In the genomic region with DNA sequence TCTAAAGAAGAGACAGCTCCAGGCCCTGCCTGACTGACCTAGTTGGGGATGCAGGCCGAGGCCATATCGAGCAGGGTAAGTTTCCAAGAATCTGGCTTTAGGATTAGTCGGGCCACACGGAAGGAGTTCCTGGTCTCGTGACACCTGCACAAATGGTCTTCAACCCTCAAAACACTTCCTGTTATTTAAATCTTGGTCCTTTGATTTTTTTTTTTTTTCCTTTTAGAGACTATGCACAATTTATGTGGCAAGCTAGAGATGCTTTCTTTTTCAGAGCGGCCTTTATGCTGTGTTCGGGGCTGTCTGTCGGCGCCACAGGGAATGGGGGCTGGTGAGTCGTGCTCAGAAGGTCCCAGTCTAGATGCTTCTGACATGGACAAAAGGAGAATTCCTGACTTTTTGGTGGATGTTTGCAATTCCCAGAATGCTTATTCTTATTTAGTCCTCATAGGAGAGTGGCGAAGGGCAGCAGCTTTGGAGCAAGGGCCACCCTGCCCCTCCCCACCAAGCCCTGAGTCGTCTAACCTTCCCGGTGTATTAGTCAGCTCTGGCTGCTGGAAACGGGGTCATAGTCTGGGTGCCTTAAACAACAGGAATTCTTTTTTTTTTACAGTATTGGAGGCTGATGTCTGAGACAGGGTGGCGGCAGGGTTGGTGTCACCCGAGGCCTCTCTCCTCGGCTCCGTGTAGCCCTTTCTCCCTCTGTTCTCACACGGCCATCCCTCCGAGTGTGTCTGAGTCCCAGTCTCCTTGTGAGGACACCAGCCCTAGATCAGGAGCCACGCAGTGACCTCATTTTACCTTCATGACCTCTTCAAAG, we compare ENCODE assay signal across 9 cellular contexts. TPM values are rescaled to one million over a fixed set of nuclear protein-coding genes. Genes with fewer than 3 reads are reported as not detected.
DNase-seq lines count a peak whose midpoint lies in the region; ATAC-seq, FAIRE-seq and TF ChIP-seq lines count a peak whose summit lies in the region.
"Had no signal": no experiment of that assay in that cellular context is flagged by ENCODE, and none has a peak within 500 bp of the region (broad histone marks: within the 10 kb centered on the region; RNA-seq: fewer than 3 reads in every experiment).

No MANE protein-coding gene starts in this region.

- no peaks in the 10 kb centered on the region for H3K27me3 ChIP-seq in WERI-Rb-1 (ENCODE audit: insufficient read depth, low read depth, severe bottlenecking)
- H3K27me3 ChIP-seq in skeletal muscle tissue (ENCODE audit: control insufficient read depth in 3 of 3, insufficient read depth in 3 of 3, low read length in 3 of 3) = no peaks in the 10 kb centered on the region

- no peak for TF ChIP-seq CTCF in WERI-Rb-1 (IDR thresholded peaks at IDR 0.05; ENCODE audit: low read depth, low read length)
- no peak for TF ChIP-seq CTCF in epithelial cell of esophagus (IDR thresholded peaks at IDR 0.05; ENCODE audit: insufficient read depth, low read depth, low read length, missing control alignments)
- no peak for TF ChIP-seq CTCF in omental fat pad (IDR thresholded peaks at IDR 0.05)

- H3K36me3 ChIP-seq in WERI-Rb-1 (no peaks in the 10 kb centered on the region), skeletal muscle tissue (ENCODE audit: control insufficient read depth in 3 of 3, insufficient read depth in 3 of 3, low read length in 3 of 3) (peaks cover 0 to under 1% (median 0%) of the 10 kb centered on the region in 3 donors)

- H3K9me3 ChIP-seq in WERI-Rb-1 (ENCODE audit: severe bottlenecking) = peaks cover under 1% of the 10 kb centered on the region
- H3K9me3 ChIP-seq in skeletal muscle tissue (ENCODE audit: control insufficient read depth in 3 of 3, low read length in 3 of 3) = peaks cover 0 to 2% (median under 1%) of the 10 kb centered on the region in 3 donors

- TF ChIP-seq POLR2A in H54 (IDR thresholded peaks at IDR 0.05; ENCODE audit: low read depth, low read length) = no peak

- peak overlapping the region in 2 of 3 donors; percentile 33 to 38 for H3K9ac ChIP-seq in skeletal muscle tissue (ENCODE audit: low read depth in 1 of 3, low read length in 3 of 3)
- H3K9ac ChIP-seq: KMS-11 had no signal

- peak overlapping the region; percentile 76 for H3K27ac ChIP-seq in WERI-Rb-1
- peak overlapping the region; percentile 30 for H3K27ac ChIP-seq in skeletal muscle tissue (ENCODE audit: low read depth, low read length)
- H3K27ac ChIP-seq: KMS-11 had no signal

- FAIRE-seq in H54 (lab: Jason Lieb, UNC) = peak; percentile 66

- DNase-seq in H54 (ENCODE audit: insufficient read length, low spot score) (peak; percentile 77), WERI-Rb-1 (peak; percentile 45), epithelial cell of esophagus (ENCODE audit: low read depth) (peak; percentile 16), omental fat pad (ENCODE audit: low spot score) (no peak), epidermal melanocyte (ENCODE audit: insufficient read length, low spot score) (no peak)

- H3K4me1 ChIP-seq in skeletal muscle tissue (ENCODE audit: control insufficient read depth in 3 of 3, insufficient read depth in 3 of 3, low read length in 3 of 3) = peaks cover 30 to 43% (median 41%) of the 10 kb centered on the region in 3 donors

- H3K4me3 ChIP-seq in WERI-Rb-1 (ENCODE audit: low read depth, low read length) (peak overlapping the region; percentile 35), epithelial cell of esophagus (ENCODE audit: low read length) (no peak overlapping the region), skeletal muscle tissue (ENCODE audit: low read length in 3 of 3) (peak overlapping the region in 2 of 3 donors; percentile 49 to 54)

- ATAC-seq in GM19035 (IDR thresholded peaks at IDR 0.05; ENCODE audit: unreplicated experiment) (no peak), omental fat pad (ENCODE audit: low FRiP score) (no peak), GM21360 (IDR thresholded peaks at IDR 0.05; ENCODE audit: unreplicated experiment) (no peak)

RNA-seq across cellular contexts. Expression of a gene that starts 27.4 kb away (rescaled TPM):
- total RNA-seq in skeletal muscle tissue (15.1 TPM), omental fat pad (10 to 100 TPM; 51.8 to 75.8 (median 67.8) TPM)

Comparison
In these comparisons a context has a peak if more than half of its experiments do, and no peak if none do; other contexts are left out.
1. DNase-seq: peak in H54 (single experiment), WERI-Rb-1 (single experiment) and epithelial cell of esophagus (single experiment); none in omental fat pad (single experiment) and epidermal melanocyte (single experiment).